17 cellular contexts compared by ENCODE assay signal in genomic region chr13:112887557-112887991, GRCh38.
A peak's percentile ranks its signal among the peaks of the same experiment; 100 is the strongest.
DNase-seq lines count a peak whose midpoint lies in the region; ATAC-seq and TF ChIP-seq lines count a peak whose summit lies in the region.
"Had no signal": no experiment of that assay in that cellular context is flagged by ENCODE, and none has a peak within 500 bp of the region (broad histone marks: within the 10 kb centered on the region; RNA-seq: fewer than 3 reads in every experiment).

No MANE protein-coding gene starts in this region.

- no peaks in the 10 kb centered on the region for H3K9me3 Mint-ChIP-seq in Calu3 (ENCODE audit: low read depth, unreplicated experiment)
- H3K9me3 Mint-ChIP-seq: CD4-positive, CD25-positive, alpha-beta regulatory T cell had no signal

- intact Hi-C loops in Calu3 (cut with micrococcal nuclease; ENCODE audit: unreplicated experiment): no loop called here
- intact Hi-C loops in lower lobe of right lung (cut with DNase I): no loop called here
- intact Hi-C loops in spleen (cut with DNase I; ENCODE audit: low total_unique reads): no loop called here

- in situ Hi-C loops in KBM-7 (cut with MboI; ENCODE audit: low pct_unique_long_range_greater_than_20kb, low sequenced_read_pairs): no loop called here

- 61 to 82% (median 78%) methylated on average over 10 of the region's 10 CpGs for WGBS in spleen, 5 donors

- H3K27ac ChIP-seq in lower lobe of right lung: no peak overlapping the region
- H3K27ac ChIP-seq in spleen: no peak overlapping the region
- H3K27ac ChIP-seq: Peyer's patch, SJSA1 had no signal

- H3K4me3 ChIP-seq in lower lobe of right lung: no peak overlapping the region
- H3K4me3 ChIP-seq in spleen: no peak overlapping the region
- H3K4me3 ChIP-seq: K562, Peyer's patch, SJSA1 had no signal

- TF ChIP-seq CTCF in Calu3 (IDR thresholded peaks at IDR 0.05; ENCODE audit: unreplicated experiment): no peak
- no peak for TF ChIP-seq CTCF in lower lobe of right lung (IDR thresholded peaks at IDR 0.05)
- TF ChIP-seq CTCF in spleen (IDR thresholded peaks at IDR 0.05 in 8 of 11, conservative IDR thresholded peaks at IDR 0.05 in 3 of 11): no peak

- H3K27ac Mint-ChIP-seq in Calu3 (ENCODE audit: unreplicated experiment) (peak overlapping the region; percentile 54), T-helper 17 cell (no peak overlapping the region)
- H3K27ac Mint-ChIP-seq: CD4-positive, CD25-positive, alpha-beta regulatory T cell had no signal

- H3K27me3 ChIP-seq in lower lobe of right lung (ENCODE audit: low read depth) (no peaks in the 10 kb centered on the region), spleen (replicated peaks in 1 of 7) (peaks cover 0 to 33% (median 6%) of the 10 kb centered on the region in 7 donors)
- H3K27me3 ChIP-seq: Peyer's patch had no signal

- H3K9me3 ChIP-seq in T-helper 17 cell (ENCODE audit: control insufficient read depth, low read length, poor library complexity, severe bottlenecking) (no peaks in the 10 kb centered on the region), lower lobe of right lung (no peaks in the 10 kb centered on the region), spleen (no peaks in the 10 kb centered on the region)
- H3K9me3 ChIP-seq: Peyer's patch, SJSA1 had no signal

- DNase-seq in Calu3 (no peak), T-helper 17 cell (no peak), lower lobe of right lung (peak; percentile 35), spleen (peak; percentile 64), KBM-7 (no peak), OCI-M2 (lab: John Stamatoyannopoulos, UW; ENCODE audit: unreplicated experiment) (no peak), Kasumi-1 (lab: John Stamatoyannopoulos, UW) (no peak)
- DNase-seq: CD4-positive, CD25-positive, alpha-beta regulatory T cell; DMS 273 treated with DMSO at 0.1 percent for 48 hours; DMS79 treated with DMSO at 0.1 percent for 48 hours; NCI-H1105; NCI-H2029; NCI-H226; NCI-H748 treated with DMSO at 0.1 percent for 48 hours; Peyer's patch had no signal

- no peak for ATAC-seq in T-helper 17 cell
- no peak for ATAC-seq in lower lobe of right lung
- ATAC-seq: K562 had no signal

- H3K36me3 Mint-ChIP-seq in Calu3 (ENCODE audit: insufficient read depth, unreplicated experiment) (peaks cover under 1% of the 10 kb centered on the region), T-helper 17 cell (ENCODE audit: low read depth) (no peaks in the 10 kb centered on the region)
- H3K36me3 Mint-ChIP-seq: CD4-positive, CD25-positive, alpha-beta regulatory T cell had no signal

- H3K27me3 Mint-ChIP-seq in Calu3 (ENCODE audit: unreplicated experiment): no peaks in the 10 kb centered on the region
- peaks cover 7% of the 10 kb centered on the region for H3K27me3 Mint-ChIP-seq in T-helper 17 cell

- no TSS peak for BruUV-seq in Calu3 (replicated peaks; lab: Mats Ljungman, UMichigan)

- peaks cover under 1% of the 10 kb centered on the region for H3K4me1 Mint-ChIP-seq in Calu3 (ENCODE audit: low read depth, unreplicated experiment)
- peaks cover 2% of the 10 kb centered on the region for H3K4me1 Mint-ChIP-seq in T-helper 17 cell
- H3K4me1 Mint-ChIP-seq: CD4-positive, CD25-positive, alpha-beta regulatory T cell had no signal

- CTCF ChIA-PET in Calu3 (lab: Charles Lee): no interaction called here

- H3K4me3 Mint-ChIP-seq in Calu3 (ENCODE audit: low read depth, unreplicated experiment) (no peak overlapping the region), T-helper 17 cell (peak overlapping the region; percentile 50)
- H3K4me3 Mint-ChIP-seq: CD4-positive, CD25-positive, alpha-beta regulatory T cell had no signal

- H3K4me1 ChIP-seq in lower lobe of right lung: peaks cover 7% of the 10 kb centered on the region
- H3K4me1 ChIP-seq in spleen: peaks cover 0 to 18% (median 8%) of the 10 kb centered on the region in 6 donors

- H3K36me3 ChIP-seq in lower lobe of right lung (peaks cover 25% of the 10 kb centered on the region), spleen (peaks cover 0 to 27% (median 8%) of the 10 kb centered on the region in 6 donors)
- H3K36me3 ChIP-seq: SJSA1 had no signal

- no peak for TF ChIP-seq POLR2A in spleen (IDR thresholded peaks at IDR 0.05)

Comparison
In these comparisons a context has a peak if more than half of its experiments do, and no peak if none do; other contexts are left out.
1. DNase-seq: peak in lower lobe of right lung (single experiment) and spleen (single experiment); none in Calu3 (single experiment), T-helper 17 cell (0 of 3), KBM-7 (single experiment), OCI-M2 (single experiment) and Kasumi-1 (0 of 2).